9 cellular contexts compared by ENCODE assay signal in the genomic region with DNA sequence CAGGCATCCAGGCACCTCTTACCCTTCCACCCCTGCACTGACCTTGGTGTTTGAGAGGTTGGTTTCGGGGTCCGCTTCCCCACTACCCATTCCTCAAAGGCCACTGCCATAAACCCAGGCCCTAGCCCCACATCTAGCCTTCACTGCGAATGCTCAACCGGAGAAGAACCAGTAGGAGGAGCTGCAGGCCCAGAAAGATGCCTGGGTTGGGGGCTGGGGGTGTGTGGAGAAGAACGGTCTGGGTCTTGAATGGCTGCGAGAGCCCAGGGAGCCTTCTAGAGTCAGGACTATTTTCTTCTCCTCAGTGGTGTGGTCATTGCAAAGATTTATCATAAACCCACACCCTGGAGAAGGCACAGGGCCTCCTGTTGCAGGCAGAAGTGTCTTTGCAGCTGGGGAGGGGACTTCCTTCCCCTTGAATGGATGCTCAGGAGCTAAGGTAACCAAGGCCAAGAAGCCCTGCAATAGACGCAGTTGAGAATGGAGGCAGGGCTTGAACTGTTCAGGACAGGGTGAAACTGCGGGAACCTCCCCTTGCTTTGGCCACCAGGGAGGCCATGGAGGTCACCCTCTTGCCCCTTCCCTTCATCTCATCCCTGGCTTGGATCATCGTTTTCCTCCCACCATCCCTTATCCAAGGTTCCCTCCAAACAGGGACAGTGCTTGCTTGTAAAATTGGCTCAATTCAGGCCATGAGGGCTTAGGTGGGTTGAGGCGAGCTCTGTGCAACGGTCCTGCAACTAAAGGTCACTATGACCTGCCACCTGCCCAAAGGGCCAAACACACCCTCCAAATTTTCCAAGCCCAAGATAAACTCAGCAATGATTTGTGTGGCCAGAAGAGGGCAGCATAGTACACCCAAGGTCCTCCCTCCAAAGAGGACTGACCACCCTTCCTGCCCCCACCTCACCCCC. TPM values are rescaled to one million over a fixed set of nuclear protein-coding genes. Genes with fewer than 3 reads are reported as not detected.
DNase-seq lines count a peak whose midpoint lies in the region; ATAC-seq, FAIRE-seq and TF ChIP-seq lines count a peak whose summit lies in the region.
"Had no signal": no experiment of that assay in that cellular context is flagged by ENCODE, and none has a peak within 500 bp of the region (broad histone marks: within the 10 kb centered on the region; RNA-seq: fewer than 3 reads in every experiment).

No MANE protein-coding gene starts in this region.

- intact Hi-C loops in esophagus muscularis mucosa (cut with DNase I) = no loop called here

- no peaks in the 10 kb centered on the region for H3F3A ChIP-seq in neural progenitor cell (ENCODE audit: low read depth)

- no peaks in the 10 kb centered on the region for H3K36me3 Mint-ChIP-seq in neural progenitor cell

- no peak for ATAC-seq in HG02588 (IDR thresholded peaks at IDR 0.05; ENCODE audit: unreplicated experiment)

- no peaks in the 10 kb centered on the region for H3K9me3 Mint-ChIP-seq in neural progenitor cell

- H3K4me1 Mint-ChIP-seq in neural progenitor cell = no peaks in the 10 kb centered on the region

- no peak for FAIRE-seq in H54 (lab: Jason Lieb, UNC)

- H3K36me3 ChIP-seq in esophagus muscularis mucosa = peaks cover 0 to 7% (median 4%) of the 10 kb centered on the region in 4 donors
- no peaks in the 10 kb centered on the region for H3K36me3 ChIP-seq in neural progenitor cell
- H3K36me3 ChIP-seq: SJSA1 had no signal

- 72% methylated on average over 11 of the region's 11 CpGs for WGBS in esophagus muscularis mucosa

- H3K4me1 ChIP-seq in esophagus muscularis mucosa = no peaks in the 10 kb centered on the region
- H3K4me1 ChIP-seq in neural progenitor cell = peaks cover 8% of the 10 kb centered on the region
- H3K4me1 ChIP-seq: SJSA1 had no signal

- no peaks in the 10 kb centered on the region for H3K79me2 ChIP-seq in neural progenitor cell (ENCODE audit: low read depth)

- no peak for TF ChIP-seq EP300 in esophagus muscularis mucosa (IDR thresholded peaks at IDR 0.05)

- no peaks in the 10 kb centered on the region for H4K20me1 ChIP-seq in neural progenitor cell (ENCODE audit: low read depth)

- H3K4me3 Mint-ChIP-seq in neural progenitor cell = no peak overlapping the region

- H3K9ac ChIP-seq in neural progenitor cell = no peak overlapping the region

- DNase-seq in D341Med (ENCODE audit: low spot score) (peak; percentile 68), H54 (ENCODE audit: insufficient read length, low spot score) (peak; percentile 42), RKO (ENCODE audit: low spot score) (peak; percentile 39), esophagus muscularis mucosa (ENCODE audit: extremely low spot score) (no peak), neural progenitor cell (ENCODE audit: low spot score) (peak; percentile 77)
- DNase-seq in activated T-cell treated with anti-CD3 and anti-CD28 coated beads, Interleukin-2, amount 50 U/mL, for 1 hour = no peak
- no peak for DNase-seq in stimulated activated CD4-positive, alpha-beta T cell treated with anti-CD3 and anti-CD28 coated beads, Interleukin-2, amount 100 ng/mL, for 48 hours

- no peak overlapping the region for H3K4me2 ChIP-seq in neural progenitor cell

- TF ChIP-seq POLR2A in H54 (IDR thresholded peaks at IDR 0.05; ENCODE audit: low read depth, low read length) = no peak
- TF ChIP-seq POLR2A in esophagus muscularis mucosa (IDR thresholded peaks at IDR 0.05; ENCODE audit: low read depth) = no peak

- H3K27ac ChIP-seq in esophagus muscularis mucosa (replicated peaks in 1 of 4) (no peak overlapping the region), neural progenitor cell (no peak overlapping the region)
- H3K27ac ChIP-seq: SJSA1 had no signal

- H3K4me3 ChIP-seq in esophagus muscularis mucosa (no peak overlapping the region), neural progenitor cell (no peak overlapping the region)
- H3K4me3 ChIP-seq: SJSA1 had no signal

- H3K9me3 ChIP-seq in esophagus muscularis mucosa = no peaks in the 10 kb centered on the region
- H3K9me3 ChIP-seq in neural progenitor cell (ENCODE audit: low read depth) = no peaks in the 10 kb centered on the region
- H3K9me3 ChIP-seq: SJSA1 had no signal

- peaks cover 9% of the 10 kb centered on the region for H3K27me3 Mint-ChIP-seq in neural progenitor cell (ENCODE audit: insufficient read depth, low read depth)

- H2AFZ ChIP-seq in neural progenitor cell (replicated peaks) = no peak overlapping the region

- TF ChIP-seq CTCF in esophagus muscularis mucosa (IDR thresholded peaks at IDR 0.05) = peak; percentile 23 to 56 (median 47)
- TF ChIP-seq CTCF in neural progenitor cell (IDR thresholded peaks at IDR 0.05) = peak; percentile 71

- H3K27me3 ChIP-seq in esophagus muscularis mucosa = peaks cover 0 to 27% (median 3%) of the 10 kb centered on the region in 4 donors
- no peaks in the 10 kb centered on the region for H3K27me3 ChIP-seq in neural progenitor cell
- H3K27me3 ChIP-seq: SJSA1 had no signal

- H3K27ac Mint-ChIP-seq in neural progenitor cell = no peak overlapping the region

RNA-seq across cellular contexts. Expression of a gene that starts 20.9 kb away (rescaled TPM):
- total RNA-seq in esophagus muscularis mucosa = 10 to 100 TPM in 3 of 4 donors, 1 to 10 TPM in 1; 2.1 to 40.0 (median 29.4) TPM
- total RNA-seq in neural progenitor cell (ENCODE audit: low replicate concordance) = 1.5 and 4.7 TPM in 2 replicates

Comparison
In these comparisons a context has a peak if more than half of its experiments do, and no peak if none do; other contexts are left out.
1. DNase-seq: peak in D341Med (single experiment), H54 (single experiment), RKO (single experiment) and neural progenitor cell (single experiment); none in esophagus muscularis mucosa (single experiment), activated T-cell treated with anti-CD3 and anti-CD28 coated beads, Interleukin-2, amount 50 U/mL, for 1 hour (single experiment) and stimulated activated CD4-positive, alpha-beta T cell treated with anti-CD3 and anti-CD28 coated beads, Interleukin-2, amount 100 ng/mL, for 48 hours (0 of 2).